ENCODE assay signal across 1 cellular context in the genomic region with DNA sequence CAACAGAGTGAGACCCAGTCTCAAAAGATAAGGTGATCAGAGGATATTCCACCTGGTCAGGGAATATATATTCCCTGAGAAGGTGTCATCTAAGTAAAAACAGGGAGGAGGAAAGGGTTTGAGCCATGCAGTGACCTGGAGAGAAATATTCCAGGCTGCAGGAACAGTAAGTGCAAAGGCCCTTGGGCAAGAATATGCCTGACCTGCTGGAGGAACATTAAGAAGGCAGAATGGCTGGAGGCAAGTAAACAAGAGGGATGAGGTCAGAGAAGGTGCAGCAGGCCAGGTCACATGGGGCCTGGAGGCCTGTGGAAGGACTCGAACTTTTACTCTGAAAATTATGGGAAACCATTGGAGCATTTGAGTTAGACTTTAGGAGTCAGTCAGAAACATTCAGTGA.
A peak's percentile ranks its signal among the peaks of the same experiment; 100 is the strongest.
TF ChIP-seq lines count a peak whose summit lies in the region.

No MANE protein-coding gene starts in this region.

TF ChIP-seq in IMR-90, 13 proteins besides CTCF, POLR2A, EP300 and RAD21:
- TF ChIP-seq CEBPB (IDR thresholded peaks at IDR 0.05; ENCODE audit: low read depth, low read length) (no peak), MAFK (IDR thresholded peaks at IDR 0.05; ENCODE audit: low read depth, low read length) (no peak), MXI1 (IDR thresholded peaks at IDR 0.05; ENCODE audit: borderline replicate concordance, low read depth, low read length) (no peak), FOS (IDR thresholded peaks at IDR 0.05; ENCODE audit: low read depth, low read length) (no peak), RCOR1 (IDR thresholded peaks at IDR 0.05; ENCODE audit: insufficient replicate concordance, low read length) (no peak), NFE2L2 (IDR thresholded peaks at IDR 0.05; ENCODE audit: low read depth, low read length) (no peak), MAZ (IDR thresholded peaks at IDR 0.05; ENCODE audit: borderline replicate concordance, low read depth, low read length) (no peak), CHD1 (IDR thresholded peaks at IDR 0.05; ENCODE audit: low read depth, low read length) (no peak)
- TF ChIP-seq, protein P1, sequence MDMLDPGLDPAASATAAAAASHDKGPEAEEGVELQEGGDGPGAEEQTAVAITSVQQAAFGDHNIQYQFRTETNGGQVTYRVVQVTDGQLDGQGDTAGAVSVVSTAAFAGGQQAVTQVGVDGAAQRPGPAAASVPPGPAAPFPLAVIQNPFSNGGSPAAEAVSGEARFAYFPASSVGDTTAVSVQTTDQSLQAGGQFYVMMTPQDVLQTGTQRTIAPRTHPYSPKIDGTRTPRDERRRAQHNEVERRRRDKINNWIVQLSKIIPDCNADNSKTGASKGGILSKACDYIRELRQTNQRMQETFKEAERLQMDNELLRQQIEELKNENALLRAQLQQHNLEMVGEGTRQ (IDR thresholded peaks at IDR 0.05; ENCODE audit: low read depth, low read length) = peak; percentile 36; the same call in 1 of the 2 replicates
